Comparison of ENCODE assay signal across 1 cellular context in genomic region chr13:30143671-30144400, GRCh38.
TF ChIP-seq lines count a peak whose summit lies in the region.

No MANE protein-coding gene starts in this region.

TF ChIP-seq in GM12878, 131 proteins besides CTCF, POLR2A, EP300 and RAD21 (continued from another document):
- TF ChIP-seq SKIL (IDR thresholded peaks at IDR 0.05; ENCODE audit: low read depth, poor library complexity, severe bottlenecking) (no peak), GATAD2B (conservative IDR thresholded peaks at IDR 0.05; ENCODE audit: low read depth) (no peak), ATF7 (IDR thresholded peaks at IDR 0.05; ENCODE audit: low read depth) (no peak), RBBP5 (conservative IDR thresholded peaks at IDR 0.05) (no peak), CBX3 (IDR thresholded peaks at IDR 0.05; ENCODE audit: borderline replicate concordance, low read depth) (no peak), ZNF622 (IDR thresholded peaks at IDR 0.05) (no peak), EED (IDR thresholded peaks at IDR 0.05; ENCODE audit: low read depth) (no peak; the same call in 1 of the 2 replicates), PAX8 (IDR thresholded peaks at IDR 0.05) (no peak), ZNF24 (IDR thresholded peaks at IDR 0.05) (no peak)
- TF ChIP-seq, protein P1, sequence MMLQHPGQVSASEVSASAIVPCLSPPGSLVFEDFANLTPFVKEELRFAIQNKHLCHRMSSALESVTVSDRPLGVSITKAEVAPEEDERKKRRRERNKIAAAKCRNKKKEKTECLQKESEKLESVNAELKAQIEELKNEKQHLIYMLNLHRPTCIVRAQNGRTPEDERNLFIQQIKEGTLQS (IDR thresholded peaks at IDR 0.05; ENCODE audit: borderline replicate concordance, extremely low read depth, low read depth, low read length), result peak; percentile 61; the same call in 1 of the 2 replicates
- TF ChIP-seq, protein P2, sequence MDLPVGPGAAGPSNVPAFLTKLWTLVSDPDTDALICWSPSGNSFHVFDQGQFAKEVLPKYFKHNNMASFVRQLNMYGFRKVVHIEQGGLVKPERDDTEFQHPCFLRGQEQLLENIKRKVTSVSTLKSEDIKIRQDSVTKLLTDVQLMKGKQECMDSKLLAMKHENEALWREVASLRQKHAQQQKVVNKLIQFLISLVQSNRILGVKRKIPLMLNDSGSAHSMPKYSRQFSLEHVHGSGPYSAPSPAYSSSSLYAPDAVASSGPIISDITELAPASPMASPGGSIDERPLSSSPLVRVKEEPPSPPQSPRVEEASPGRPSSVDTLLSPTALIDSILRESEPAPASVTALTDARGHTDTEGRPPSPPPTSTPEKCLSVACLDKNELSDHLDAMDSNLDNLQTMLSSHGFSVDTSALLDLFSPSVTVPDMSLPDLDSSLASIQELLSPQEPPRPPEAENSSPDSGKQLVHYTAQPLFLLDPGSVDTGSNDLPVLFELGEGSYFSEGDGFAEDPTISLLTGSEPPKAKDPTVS (IDR thresholded peaks at IDR 0.05; ENCODE audit: low read depth, low read length), result no peak
- TF ChIP-seq, protein P3, sequence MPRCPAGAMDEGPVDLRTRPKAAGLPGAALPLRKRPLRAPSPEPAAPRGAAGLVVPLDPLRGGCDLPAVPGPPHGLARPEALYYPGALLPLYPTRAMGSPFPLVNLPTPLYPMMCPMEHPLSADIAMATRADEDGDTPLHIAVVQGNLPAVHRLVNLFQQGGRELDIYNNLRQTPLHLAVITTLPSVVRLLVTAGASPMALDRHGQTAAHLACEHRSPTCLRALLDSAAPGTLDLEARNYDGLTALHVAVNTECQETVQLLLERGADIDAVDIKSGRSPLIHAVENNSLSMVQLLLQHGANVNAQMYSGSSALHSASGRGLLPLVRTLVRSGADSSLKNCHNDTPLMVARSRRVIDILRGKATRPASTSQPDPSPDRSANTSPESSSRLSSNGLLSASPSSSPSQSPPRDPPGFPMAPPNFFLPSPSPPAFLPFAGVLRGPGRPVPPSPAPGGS (IDR thresholded peaks at IDR 0.05; ENCODE audit: borderline replicate concordance, insufficient read depth, low read depth, low read length, poor library complexity, severe bottlenecking), result no peak
